Comparison of ENCODE assay signal across 15 cellular contexts in genomic region chr14:61438036-61438435, GRCh38.
A peak's percentile ranks its signal among the peaks of the same experiment; 100 is the strongest.
DNase-seq lines count a peak whose midpoint lies in the region; ATAC-seq and TF ChIP-seq lines count a peak whose summit lies in the region.
"Had no signal": no experiment of that assay in that cellular context is flagged by ENCODE, and none has a peak within 500 bp of the region (broad histone marks: within the 10 kb centered on the region; RNA-seq: fewer than 3 reads in every experiment).

No MANE protein-coding gene starts in this region.

- CTCF ChIA-PET in MCF 10A (lab: Yijun Ruan, JAX) (interaction anchor here (0.6 kb wide), 1 partner anchor 1533 kb away, joined by 3 read pairs; no protein-coding TSS in a partner anchor), mammary epithelial cell (lab: Charles Lee; ENCODE audit: low non-redundant PET) (no interaction called here)
- CTCF ChIA-PET in naive thymus-derived CD4-positive, alpha-beta T cell (lab: Charles Lee), result interaction anchor here (1.0 kb wide), 1 partner anchor 10 kb away, joined by 3 read pairs; no protein-coding TSS in a partner anchor

- H3K27me3 Mint-ChIP-seq in MCF 10A (ENCODE audit: insufficient read depth, unreplicated experiment), result no peaks in the 10 kb centered on the region
- no peaks in the 10 kb centered on the region for H3K27me3 Mint-ChIP-seq in naive thymus-derived CD4-positive, alpha-beta T cell

- no peaks in the 10 kb centered on the region for H3K79me2 ChIP-seq in mammary epithelial cell (ENCODE audit: insufficient read depth, low read length)

- H3K27ac Mint-ChIP-seq in MCF 10A (ENCODE audit: low read depth, unreplicated experiment), result peak overlapping the region; percentile 86
- H3K27ac Mint-ChIP-seq in activated naive CD4-positive, alpha-beta T cell treated with anti-CD3 and anti-CD28 coated beads, Interleukin-2, amount 50 U/mL, for 72 hours, result peak overlapping the region; percentile 61 to 78
- peak overlapping the region in 7 of 9 donors; percentile 77 to 96 (median 88) for H3K27ac Mint-ChIP-seq in naive thymus-derived CD4-positive, alpha-beta T cell
- H3K27ac Mint-ChIP-seq: HFFc6, naive B cell had no signal

- peaks cover 22% of the 10 kb centered on the region for H3K4me1 Mint-ChIP-seq in MCF 10A (ENCODE audit: insufficient read depth, unreplicated experiment)
- peaks cover 60 to 96% (median 90%) of the 10 kb centered on the region in 7 donors for H3K4me1 Mint-ChIP-seq in naive thymus-derived CD4-positive, alpha-beta T cell

- H3K27me3 ChIP-seq in mammary epithelial cell (ENCODE audit: insufficient read depth, low read length) (no peaks in the 10 kb centered on the region), vagina (no peaks in the 10 kb centered on the region)
- H3K27me3 ChIP-seq in naive thymus-derived CD4-positive, alpha-beta T cell (ENCODE audit: control insufficient read depth in 2 of 2, insufficient read depth in 2 of 2, low read length in 2 of 2), result no peaks in the 10 kb centered on the region

- 94% methylated on average over 6 of the region's 6 CpGs for WGBS in mammary epithelial cell (ENCODE audit: low coverage, missing lambda C conversion rate)

- no peak for TF ChIP-seq POLR2A in vagina (IDR thresholded peaks at IDR 0.05)

- ATAC-seq in activated naive CD4-positive, alpha-beta T cell treated with anti-CD3 and anti-CD28 coated beads, Interleukin-2, amount 50 U/mL, for 72 hours, result no peak
- ATAC-seq in naive thymus-derived CD4-positive, alpha-beta T cell, result peak; percentile 30

- H3K4me1 ChIP-seq in mammary epithelial cell (ENCODE audit: insufficient read depth, low read length) (peaks cover 11% of the 10 kb centered on the region), vagina (peaks cover 21% of the 10 kb centered on the region)
- peaks cover 70 to 89% of the 10 kb centered on the region in 2 donors for H3K4me1 ChIP-seq in naive thymus-derived CD4-positive, alpha-beta T cell (ENCODE audit: control insufficient read depth in 2 of 2, insufficient read depth in 2 of 2, low read length in 2 of 2)

- dilution Hi-C loops in mammary epithelial cell (cut with HindIII; ENCODE audit: low sequenced_read_pairs), result no loop called here

- H3K4me3 Mint-ChIP-seq in MCF 10A (ENCODE audit: unreplicated experiment), result no peak overlapping the region
- H3K4me3 Mint-ChIP-seq in naive thymus-derived CD4-positive, alpha-beta T cell, result peak overlapping the region; percentile 76 to 88 (median 85)
- H3K4me3 Mint-ChIP-seq: IgD-negative memory B cell, naive B cell had no signal

- DNase-seq in MCF 10A (ENCODE audit: unreplicated experiment) (no peak), mammary epithelial cell (no peak), vagina (ENCODE audit: extremely low spot score in 2 of 2) (no peak), NCI-H1105 treated with DMSO at 0.1 percent for 48 hours (lab: John Stamatoyannopoulos, UW) (no peak), GM13976 (ENCODE audit: low spot score) (no peak), NOMO-1 treated with dmso at 0.1 percent for 144 hours (lab: John Stamatoyannopoulos, UW; ENCODE audit: unreplicated experiment) (no peak)
- DNase-seq in activated naive CD4-positive, alpha-beta T cell treated with anti-CD3 and anti-CD28 coated beads, Interleukin-2, amount 50 U/mL, for 72 hours (ENCODE audit: low spot score in 2 of 2), result no peak
- DNase-seq in naive thymus-derived CD4-positive, alpha-beta T cell, result no peak
- DNase-seq: AML-193, cortex of kidney, HFFc6, naive B cell, NCI-H187 treated with DMSO at 0.1 percent for 48 hours, SK-N-SH had no signal

- intact Hi-C loops in MCF 10A (cut with micrococcal nuclease), result no loop called here
- intact Hi-C loops in mammary epithelial cell (cut with micrococcal nuclease), result loop anchor here (5.0 kb wide), 1 partner anchor 116 kb away; the partner anchor contains the start of gene PRKCH
- intact Hi-C loops in naive thymus-derived CD4-positive, alpha-beta T cell (cut with micrococcal nuclease), result loop anchor here (2.0 to 10.0 kb wide), 4 partner anchors 15 to 53 kb away; no protein-coding TSS in a partner anchor
- intact Hi-C loops in vagina (cut with DNase I), result loop anchor here (1.0 kb wide), 1 partner anchor 19 kb away; no protein-coding TSS in a partner anchor

- H3K9me3 ChIP-seq in mammary epithelial cell (replicated peaks; ENCODE audit: insufficient read depth, low read length) (no peaks in the 10 kb centered on the region), vagina (no peaks in the 10 kb centered on the region)
- H3K9me3 ChIP-seq in naive thymus-derived CD4-positive, alpha-beta T cell (ENCODE audit: control insufficient read depth in 2 of 3, low read length in 3 of 3), result no peaks in the 10 kb centered on the region
- H3K9me3 ChIP-seq: SK-N-SH had no signal

- POLR2A ChIA-PET in MCF 10A (lab: Yijun Ruan, JAX), result interaction anchor here (1.1 to 3.3 kb wide), 5 partner anchors 9 to 153 kb away, joined by 3 to 21 read pairs (median 8); partner anchors contain the start of gene PRKCH
- POLR2A ChIA-PET in naive thymus-derived CD4-positive, alpha-beta T cell (lab: Charles Lee), result interaction anchor here (0.9 to 2.3 kb wide), 3 partner anchors 10 to 17 kb away, joined by 3 to 8 read pairs (median 5); no protein-coding TSS in a partner anchor

- H2AFZ ChIP-seq in mammary epithelial cell (ENCODE audit: low read depth, low read length), result no peak overlapping the region

- H3K27ac ChIP-seq in mammary epithelial cell (ENCODE audit: insufficient read depth, low read depth, low read length), result no peak overlapping the region
- H3K27ac ChIP-seq in naive thymus-derived CD4-positive, alpha-beta T cell (ENCODE audit: low read depth, low read length), result peak overlapping the region; percentile 64
- H3K27ac ChIP-seq in vagina, result peak overlapping the region; percentile 47

- H4K20me1 ChIP-seq in mammary epithelial cell (ENCODE audit: insufficient read depth, low read length), result no peaks in the 10 kb centered on the region

- in situ Hi-C loops in mammary epithelial cell (cut with MboI; ENCODE audit: low sequenced_read_pairs in 2 of 2) (no loop called here), GM13976 (cut with MboI; ENCODE audit: low sequenced_read_pairs, unreplicated experiment) (loop anchor here (10.0 kb wide), 1 partner anchor 113 kb away; the partner anchor contains the start of gene PRKCH)

- H3K9ac ChIP-seq in mammary epithelial cell (ENCODE audit: insufficient read depth, low read length), result no peak overlapping the region
- H3K9ac ChIP-seq: SK-N-SH had no signal

- no peaks in the 10 kb centered on the region for H3K9me3 Mint-ChIP-seq in MCF 10A (ENCODE audit: unreplicated experiment)
- H3K9me3 Mint-ChIP-seq in activated naive CD4-positive, alpha-beta T cell treated with anti-CD3 and anti-CD28 coated beads, Interleukin-2, amount 50 U/mL, for 72 hours, result peaks cover 0 to 5% of the 10 kb centered on the region in 2 donors
- H3K9me3 Mint-ChIP-seq in naive thymus-derived CD4-positive, alpha-beta T cell, result peaks cover 0 to 3% (median 0%) of the 10 kb centered on the region in 11 donors
- H3K9me3 Mint-ChIP-seq: HFFc6, IgD-negative memory B cell, naive B cell had no signal

- H3K4me3 ChIP-seq in mammary epithelial cell (replicated peaks in 1 of 3; ENCODE audit: insufficient read depth in 1 of 3, low read depth in 2 of 3, low read length in 3 of 3), result no peak overlapping the region
- H3K4me3 ChIP-seq in naive thymus-derived CD4-positive, alpha-beta T cell (ENCODE audit: low read length), result no peak overlapping the region
- H3K4me3 ChIP-seq in vagina, result no peak overlapping the region

- H3K36me3 ChIP-seq in mammary epithelial cell (ENCODE audit: insufficient read depth, low read length), result no peaks in the 10 kb centered on the region
- peaks cover 0 to 3% (median 0%) of the 10 kb centered on the region in 3 experiments for H3K36me3 ChIP-seq in naive thymus-derived CD4-positive, alpha-beta T cell (ENCODE audit: control insufficient read depth in 2 of 3, insufficient read depth in 3 of 3, low read length in 3 of 3)
- H3K36me3 ChIP-seq in vagina, result no peaks in the 10 kb centered on the region

- no peak overlapping the region for H3K4me2 ChIP-seq in mammary epithelial cell (ENCODE audit: insufficient read depth, low read depth, low read length)
- H3K4me2 ChIP-seq: SK-N-SH had no signal

- TF ChIP-seq CTCF in MCF 10A (IDR thresholded peaks at IDR 0.05; ENCODE audit: unreplicated experiment) (no peak), mammary epithelial cell (conservative IDR thresholded peaks at IDR 0.05 in 1 of 2, IDR thresholded peaks at IDR 0.05 in 1 of 2; ENCODE audit: extremely low read depth in 1 of 2, insufficient read depth in 1 of 2, low read depth in 1 of 2, low read length in 2 of 2) (no peak), vagina (IDR thresholded peaks at IDR 0.05) (no peak), GM13976 (IDR thresholded peaks at IDR 0.05; ENCODE audit: borderline replicate concordance, control extremely low read depth, extremely low read depth, insufficient read depth, missing control alignments) (no peak)

- no peaks in the 10 kb centered on the region for H3K36me3 Mint-ChIP-seq in MCF 10A (ENCODE audit: insufficient read depth, unreplicated experiment)
- H3K36me3 Mint-ChIP-seq in activated naive CD4-positive, alpha-beta T cell treated with anti-CD3 and anti-CD28 coated beads, Interleukin-2, amount 50 U/mL, for 72 hours, result peaks cover 6 to 15% of the 10 kb centered on the region in 2 donors
- peaks cover 12 to 31% (median 21%) of the 10 kb centered on the region in 5 donors for H3K36me3 Mint-ChIP-seq in naive thymus-derived CD4-positive, alpha-beta T cell
- H3K36me3 Mint-ChIP-seq: IgD-negative memory B cell had no signal

- no TSS peak for BruUV-seq in MCF 10A (replicated peaks; lab: Mats Ljungman, UMichigan)
- no TSS peak for BruUV-seq in mammary epithelial cell (replicated peaks; lab: Mats Ljungman, UMichigan)
